ENCODE assay signal across 16 cellular contexts in genomic region chr6:20933057-20933792, GRCh38.
DNase-seq lines count a peak whose midpoint lies in the region; ATAC-seq lines count a peak whose summit lies in the region.
"Had no signal": no experiment of that assay in that cellular context is flagged by ENCODE, and none has a peak within 500 bp of the region (broad histone marks: within the 10 kb centered on the region; RNA-seq: fewer than 3 reads in every experiment).

No MANE protein-coding gene starts in this region.

- intact Hi-C loops in left colon (cut with DNase I, micrococcal nuclease): no loop called here
- intact Hi-C loops in activated T-helper 1 cell treated with anti-CD3 and anti-CD28 coated beads, Interleukin-12 subunit alpha, Interleukin-12 subunit beta, Interleukin-2, Interleukin-4 antibody, amounts not matched to agents 30 ng/mL and 10 ng/mL and 1 ng/mL, durations not matched to agents 14 hours and 24 hours and 36 hours (cut with micrococcal nuclease): no loop called here

- H3K27ac Mint-ChIP-seq in activated T-helper 1 cell treated with anti-CD3 and anti-CD28 coated beads, Interleukin-12 subunit alpha, Interleukin-12 subunit beta, Interleukin-2, Interleukin-4 antibody, amounts not matched to agents 30 ng/mL and 10 ng/mL and 1 ng/mL, durations not matched to agents 14 hours and 24 hours and 36 hours: no peak overlapping the region
- H3K27ac Mint-ChIP-seq: activated CD4-positive, alpha-beta memory T cell treated with anti-CD3 and anti-CD28 coated beads for 36 hours; activated T-cell treated with anti-CD3 and anti-CD28 coated beads, Interleukin-2, amount 50 U/mL, for 72 hours had no signal

- H3K27me3 Mint-ChIP-seq in activated T-helper 1 cell treated with anti-CD3 and anti-CD28 coated beads, Interleukin-12 subunit alpha, Interleukin-12 subunit beta, Interleukin-2, Interleukin-4 antibody, amounts not matched to agents 30 ng/mL and 10 ng/mL and 1 ng/mL, durations not matched to agents 14 hours and 24 hours and 36 hours (ENCODE audit: insufficient read depth): no peaks in the 10 kb centered on the region
- H3K27me3 Mint-ChIP-seq: activated CD4-positive, alpha-beta memory T cell treated with anti-CD3 and anti-CD28 coated beads for 36 hours had no signal

- H3K4me3 Mint-ChIP-seq in activated T-helper 1 cell treated with anti-CD3 and anti-CD28 coated beads, Interleukin-12 subunit alpha, Interleukin-12 subunit beta, Interleukin-2, Interleukin-4 antibody, amounts not matched to agents 30 ng/mL and 10 ng/mL and 1 ng/mL, durations not matched to agents 14 hours and 24 hours and 36 hours: no peak overlapping the region
- H3K4me3 Mint-ChIP-seq: activated CD4-positive, alpha-beta memory T cell treated with anti-CD3 and anti-CD28 coated beads for 36 hours; activated T-cell treated with anti-CD3 and anti-CD28 coated beads, Interleukin-2, amount 50 U/mL, for 72 hours had no signal

- no peaks in the 10 kb centered on the region for H3K4me1 Mint-ChIP-seq in activated T-helper 1 cell treated with anti-CD3 and anti-CD28 coated beads, Interleukin-12 subunit alpha, Interleukin-12 subunit beta, Interleukin-2, Interleukin-4 antibody, amounts not matched to agents 30 ng/mL and 10 ng/mL and 1 ng/mL, durations not matched to agents 14 hours and 24 hours and 36 hours (ENCODE audit: low read depth)

- DNase-seq in DMS53 (lab: John Stamatoyannopoulos, UW): peak; percentile 69
- peak; percentile 2 for DNase-seq in LoVo (ENCODE audit: low spot score)
- DNase-seq in NCI-H345 treated with DMSO at 0.1 percent for 48 hours (lab: John Stamatoyannopoulos, UW; ENCODE audit: unreplicated experiment): peak; percentile 56
- DNase-seq in left colon: no peak
- DNase-seq in activated T-helper 1 cell treated with anti-CD3 and anti-CD28 coated beads, Interleukin-12 subunit alpha, Interleukin-12 subunit beta, Interleukin-2, Interleukin-4 antibody, amounts not matched to agents 30 ng/mL and 10 ng/mL and 1 ng/mL, durations not matched to agents 14 hours and 24 hours and 36 hours (ENCODE audit: low spot score): no peak
- no peak for DNase-seq in cerebellar cortex (ENCODE audit: low spot score)
- DNase-seq in NCI-H2171 treated with DMSO at 0.1 percent for 48 hours (lab: John Stamatoyannopoulos, UW): no peak
- DNase-seq: activated CD4-positive, alpha-beta memory T cell treated with anti-CD3 and anti-CD28 coated beads for 36 hours; activated T-cell treated with anti-CD3 and anti-CD28 coated beads, Interleukin-2, amount 50 U/mL, for 72 hours; dorsolateral prefrontal cortex; left ventricle myocardium inferior; NCI-H82; RPMI8226; stimulated activated CD4-positive, alpha-beta T cell treated with anti-CD3 and anti-CD28 coated beads, Interleukin-4, amount 100 ng/mL, for 1 hour had no signal

- H3K9me3 Mint-ChIP-seq in activated T-helper 1 cell treated with anti-CD3 and anti-CD28 coated beads, Interleukin-12 subunit alpha, Interleukin-12 subunit beta, Interleukin-2, Interleukin-4 antibody, amounts not matched to agents 30 ng/mL and 10 ng/mL and 1 ng/mL, durations not matched to agents 14 hours and 24 hours and 36 hours: no peaks in the 10 kb centered on the region
- H3K9me3 Mint-ChIP-seq: activated CD4-positive, alpha-beta memory T cell treated with anti-CD3 and anti-CD28 coated beads for 36 hours; activated T-cell treated with anti-CD3 and anti-CD28 coated beads, Interleukin-2, amount 50 U/mL, for 72 hours had no signal

- H3K36me3 Mint-ChIP-seq in activated T-helper 1 cell treated with anti-CD3 and anti-CD28 coated beads, Interleukin-12 subunit alpha, Interleukin-12 subunit beta, Interleukin-2, Interleukin-4 antibody, amounts not matched to agents 30 ng/mL and 10 ng/mL and 1 ng/mL, durations not matched to agents 14 hours and 24 hours and 36 hours (ENCODE audit: low read depth): peaks cover 2% of the 10 kb centered on the region

- ATAC-seq in left colon (peak; percentile 71), HG02870 (IDR thresholded peaks at IDR 0.05; ENCODE audit: unreplicated experiment) (no peak)
- ATAC-seq: activated T-cell treated with anti-CD3 and anti-CD28 coated beads, Interleukin-2, amount 50 U/mL, for 72 hours; K562 had no signal

Comparison
In these comparisons a context has a peak if more than half of its experiments do, and no peak if none do; other contexts are left out.
1. DNase-seq: peak in DMS53 (single experiment), LoVo (single experiment) and NCI-H345 treated with DMSO at 0.1 percent for 48 hours (single experiment); none in left colon (0 of 2), activated T-helper 1 cell treated with anti-CD3 and anti-CD28 coated beads, Interleukin-12 subunit alpha, Interleukin-12 subunit beta, Interleukin-2, Interleukin-4 antibody, amounts not matched to agents 30 ng/mL and 10 ng/mL and 1 ng/mL, durations not matched to agents 14 hours and 24 hours and 36 hours (single experiment), cerebellar cortex (single experiment) and NCI-H2171 treated with DMSO at 0.1 percent for 48 hours (single experiment).